In genomic region chr4:24753519-24753918, GRCh38 we compare ENCODE assay signal across 15 cellular contexts. TPM values are rescaled to one million over a fixed set of nuclear protein-coding genes. Genes with fewer than 3 reads are reported as not detected.
A peak's percentile ranks its signal among the peaks of the same experiment; 100 is the strongest.
DNase-seq lines count a peak whose midpoint lies in the region; ATAC-seq and TF ChIP-seq lines count a peak whose summit lies in the region.
"Had no signal": no experiment of that assay in that cellular context is flagged by ENCODE, and none has a peak within 500 bp of the region (broad histone marks: within the 10 kb centered on the region; RNA-seq: fewer than 3 reads in every experiment).

No MANE protein-coding gene starts in this region.

- no peak overlapping the region for H3K9ac ChIP-seq in SK-N-SH

- TF ChIP-seq RAD21 in SK-N-SH (IDR thresholded peaks at IDR 0.05; ENCODE audit: low read length), result no peak

- DNase-seq in SK-N-SH (no peak), T1000 (lab: John Stamatoyannopoulos, UW) (peak; percentile 83), testis (no peak), DMS153 treated with DMSO at 0.1 percent for 48 hours (lab: John Stamatoyannopoulos, UW; ENCODE audit: unreplicated experiment) (no peak)
- DNase-seq in stimulated activated CD4-positive, alpha-beta T cell treated with anti-CD3 and anti-CD28 coated beads, Interleukin-4, amount 100 ng/mL, for 1 hour, result no peak
- DNase-seq: activated B cell treated with CpG ODN at 0.5 μM for 24 hours; activated naive CD4-positive, alpha-beta T cell treated with Interleukin-2 at 50 U/mL for 16 hours; effector memory CD4-positive, alpha-beta T cell; KBM-7; nucleus accumbens; uterus had no signal

- H3K4me1 Mint-ChIP-seq in stimulated activated memory B cell treated with anti-CD40 and anti-IgM and Interleukin-4, amounts not matched to agents 10 μg/mL and 1 μg/mL and 100 μg/mL, for 72 hours, result no peaks in the 10 kb centered on the region
- H3K4me1 Mint-ChIP-seq: activated B cell treated with CpG ODN at 0.5 μM for 24 hours, GM23338 had no signal

- H3K79me2 ChIP-seq in SK-N-SH (ENCODE audit: insufficient read depth), result no peaks in the 10 kb centered on the region

- H3K9me2 ChIP-seq in SK-N-SH, result no peaks in the 10 kb centered on the region

- H4K20me1 ChIP-seq in SK-N-SH (ENCODE audit: insufficient read depth), result no peaks in the 10 kb centered on the region

- H3K27ac ChIP-seq in SK-N-SH (ENCODE audit: low read depth in 2 of 2, low read length in 1 of 2) (no peak overlapping the region), testis (no peak overlapping the region)
- H3K27ac ChIP-seq: uterus had no signal

- ATAC-seq in SK-N-SH treated with all-trans-retinoic acid at 6 μM for 48 hours, result no peak
- ATAC-seq in HG03342 (IDR thresholded peaks at IDR 0.05; ENCODE audit: unreplicated experiment), result peak; percentile 85
- peak; percentile 41 for ATAC-seq in stimulated activated memory B cell treated with anti-CD40 and anti-IgM and Interleukin-4, amounts not matched to agents 10 μg/mL and 1 μg/mL and 100 μg/mL, for 72 hours
- ATAC-seq: GM23338 had no signal

- TF ChIP-seq EP300 in SK-N-SH (IDR thresholded peaks at IDR 0.05; ENCODE audit: borderline replicate concordance in 1 of 2, low read depth in 1 of 2, low read length in 1 of 2), result no peak

- H3K36me3 Mint-ChIP-seq in stimulated activated memory B cell treated with anti-CD40 and anti-IgM and Interleukin-4, amounts not matched to agents 10 μg/mL and 1 μg/mL and 100 μg/mL, for 72 hours, result no peaks in the 10 kb centered on the region

- no peaks in the 10 kb centered on the region for H3K27me3 Mint-ChIP-seq in stimulated activated memory B cell treated with anti-CD40 and anti-IgM and Interleukin-4, amounts not matched to agents 10 μg/mL and 1 μg/mL and 100 μg/mL, for 72 hours
- H3K27me3 Mint-ChIP-seq: activated B cell treated with CpG ODN at 0.5 μM for 24 hours had no signal

- no peak overlapping the region for H3K27ac Mint-ChIP-seq in stimulated activated memory B cell treated with anti-CD40 and anti-IgM and Interleukin-4, amounts not matched to agents 10 μg/mL and 1 μg/mL and 100 μg/mL, for 72 hours
- H3K27ac Mint-ChIP-seq: activated B cell treated with CpG ODN at 0.5 μM for 24 hours, GM23338 had no signal

- H3K27me3 ChIP-seq in SK-N-SH (ENCODE audit: insufficient read depth) (no peaks in the 10 kb centered on the region), testis (no peaks in the 10 kb centered on the region)
- H3K27me3 ChIP-seq: uterus had no signal

- H3K4me2 ChIP-seq in SK-N-SH, result no peak overlapping the region
- H3K4me2 ChIP-seq: GM23338 had no signal

- H2AFZ ChIP-seq in SK-N-SH (ENCODE audit: low read depth), result no peak overlapping the region
- H2AFZ ChIP-seq: GM23338 had no signal

- no peak overlapping the region for H3K4me3 Mint-ChIP-seq in stimulated activated memory B cell treated with anti-CD40 and anti-IgM and Interleukin-4, amounts not matched to agents 10 μg/mL and 1 μg/mL and 100 μg/mL, for 72 hours
- H3K4me3 Mint-ChIP-seq: activated B cell treated with CpG ODN at 0.5 μM for 24 hours, GM23338 had no signal

- POLR2A ChIA-PET in SK-N-SH (lab: Yijun Ruan, JAX), result no interaction called here

- peaks cover 17% of the 10 kb centered on the region for H3K9me3 Mint-ChIP-seq in stimulated activated memory B cell treated with anti-CD40 and anti-IgM and Interleukin-4, amounts not matched to agents 10 μg/mL and 1 μg/mL and 100 μg/mL, for 72 hours

- peaks cover 12% of the 10 kb centered on the region for H3F3A ChIP-seq in SK-N-SH (replicated peaks; ENCODE audit: insufficient read depth)

- peaks cover 0 to 1% of the 10 kb centered on the region in 2 experiments; a peak in 2 of 4 replicates for H3K4me1 ChIP-seq in SK-N-SH (ENCODE audit: control insufficient read depth in 1 of 2, insufficient read depth in 2 of 2, low read depth in 1 of 2, low read length in 1 of 2)
- H3K4me1 ChIP-seq in testis, result peaks cover 4% of the 10 kb centered on the region
- H3K4me1 ChIP-seq: uterus had no signal

- no peaks in the 10 kb centered on the region for H3K36me3 ChIP-seq in SK-N-SH (replicated peaks in 1 of 2; ENCODE audit: control insufficient read depth in 1 of 2, insufficient read depth in 2 of 2, low read length in 1 of 2)
- no peaks in the 10 kb centered on the region for H3K36me3 ChIP-seq in testis (ENCODE audit: low read depth, missing control alignments)
- H3K36me3 ChIP-seq: uterus had no signal

- no peak for TF ChIP-seq CTCF in SK-N-SH (IDR thresholded peaks at IDR 0.05)
- TF ChIP-seq CTCF in testis (IDR thresholded peaks at IDR 0.05), result no peak

- intact Hi-C loops in testis (cut with DNase I; ENCODE audit: low total_unique reads), result no loop called here

- CTCF ChIA-PET in SK-N-SH (lab: Yijun Ruan, JAX), result no interaction called here

- H3K4me3 ChIP-seq in SK-N-SH (ENCODE audit: low read depth in 2 of 2, low read length in 1 of 2) (no peak overlapping the region), testis (no peak overlapping the region)
- H3K4me3 ChIP-seq: GM23338, uterus had no signal

- peaks cover 20% of the 10 kb centered on the region for H3K9me3 ChIP-seq in SK-N-SH
- no peaks in the 10 kb centered on the region for H3K9me3 ChIP-seq in testis

- 0% methylated on average over 1 of the region's 1 CpG for WGBS in SK-N-SH (ENCODE audit: low lambda C conversion rate)
- WGBS in testis, 2 donors, result 67 to 90% methylated on average over 1 of the region's 1 CpG

- TF ChIP-seq POLR2A in testis (IDR thresholded peaks at IDR 0.05), result no peak

TF ChIP-seq in SK-N-SH, 30 proteins besides CTCF, POLR2A, EP300 and RAD21 (continues in another document):
- TF ChIP-seq USF1 (IDR thresholded peaks at IDR 0.05; ENCODE audit: borderline replicate concordance, low read depth) (0 out of 2 replicates have a peak, but pooled peaks have one; percentile 24), ZBTB33 (IDR thresholded peaks at IDR 0.05; ENCODE audit: borderline replicate concordance, low read depth) (no peak)

TF ChIP-seq in SK-N-SH treated with all-trans-retinoic acid at 6 μM for 48 hours, 23 proteins besides CTCF, POLR2A, EP300 and RAD21 (continues in another document):
- TF ChIP-seq PPARA (CRISPR knock-in tag; IDR thresholded peaks at IDR 0.05; ENCODE audit: borderline replicate concordance), result no peak
- TF ChIP-seq ZNF8 (CRISPR knock-in tag; IDR thresholded peaks at IDR 0.05), result no peak
- no peak for TF ChIP-seq ARNTL (CRISPR knock-in tag; IDR thresholded peaks at IDR 0.05; ENCODE audit: borderline replicate concordance, low read depth)
- TF ChIP-seq TCF4 (CRISPR knock-in tag; IDR thresholded peaks at IDR 0.05; ENCODE audit: borderline replicate concordance), result no peak
- no peak for TF ChIP-seq PATZ1 (CRISPR knock-in tag; IDR thresholded peaks at IDR 0.05; ENCODE audit: borderline replicate concordance)
- TF ChIP-seq OSR1 (CRISPR knock-in tag; IDR thresholded peaks at IDR 0.05), result no peak
- TF ChIP-seq CSRNP3 (CRISPR knock-in tag; IDR thresholded peaks at IDR 0.05), result no peak
- no peak for TF ChIP-seq TOX (CRISPR knock-in tag; IDR thresholded peaks at IDR 0.05; ENCODE audit: borderline replicate concordance)
- TF ChIP-seq ISL1 (CRISPR knock-in tag; IDR thresholded peaks at IDR 0.05), result no peak
- TF ChIP-seq BACH2 (CRISPR knock-in tag; IDR thresholded peaks at IDR 0.05; ENCODE audit: borderline replicate concordance), result no peak
- TF ChIP-seq CSDC2 (CRISPR knock-in tag; IDR thresholded peaks at IDR 0.05), result no peak
- no peak for TF ChIP-seq CREB5 (CRISPR knock-in tag; IDR thresholded peaks at IDR 0.05; ENCODE audit: low read depth)

RNA-seq across cellular contexts. Expression of gene SOD3, which starts 41.9 kb away (rescaled TPM):
- polyA plus RNA-seq in SK-N-SH (2012; rRNA removed), result 12.0 and 21.6 TPM in 2 replicates
- 12.9 and 23.2 TPM in 2 replicates for polyA plus RNA-seq in SK-N-SH (2012; cell fraction: cytosol; rRNA removed)
- polyA plus RNA-seq in SK-N-SH (2012; cell fraction: nucleus; rRNA removed), result 25.5 and 31.9 TPM in 2 replicates
- 100 to 1,000 TPM; 354 to 355 TPM for total RNA-seq in testis
- 136 TPM for polyA plus RNA-seq in testis (ENCODE audit: insufficient read depth, low read depth, low replicate concordance)
- total RNA-seq: activated B cell treated with CpG ODN at 0.5 μM for 24 hours had no signal
